In the genomic region with DNA sequence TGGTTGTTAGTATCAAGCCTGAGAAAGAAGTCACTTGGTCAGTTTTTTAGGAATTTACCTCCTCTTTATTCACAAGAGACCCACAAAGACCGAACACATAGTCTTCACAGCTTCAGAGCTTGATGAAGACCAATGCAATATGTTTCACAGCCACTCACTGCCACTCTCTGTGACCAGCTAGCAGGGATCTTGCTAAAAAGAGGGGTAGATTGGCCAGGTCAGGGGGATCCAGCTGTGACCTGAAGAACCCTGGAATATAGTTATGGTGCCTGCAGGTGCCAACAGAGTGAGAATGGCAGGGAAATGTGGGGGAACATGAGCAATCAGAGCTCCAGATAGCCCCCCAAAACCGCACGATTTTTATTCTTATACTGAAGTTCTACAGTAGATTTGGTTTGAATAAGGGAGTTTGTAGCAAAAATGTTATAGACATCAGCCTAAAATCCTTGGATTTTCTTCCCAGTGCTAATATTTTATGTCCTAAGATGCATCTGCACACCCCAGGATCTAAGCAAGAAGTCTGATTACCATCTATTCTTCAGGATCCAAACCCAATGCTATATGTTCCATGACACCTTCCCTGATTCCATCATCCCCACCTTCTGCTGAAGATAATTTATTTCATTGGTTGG, we compare ENCODE assay signal across 21 cellular contexts. TPM values are rescaled to one million over a fixed set of nuclear protein-coding genes. Genes with fewer than 3 reads are reported as not detected.
"Had no signal": no experiment of that assay in that cellular context is flagged by ENCODE, and none has a peak within 500 bp of the region (broad histone marks: within the 10 kb centered on the region; RNA-seq: fewer than 3 reads in every experiment).

No MANE protein-coding gene starts in this region.

- H3K9me3 Mint-ChIP-seq: brain; central memory CD8-positive, alpha-beta T cell; natural killer cell had no signal

- H3K27me3 ChIP-seq: heart left ventricle, suprapubic skin, upper lobe of left lung had no signal

- H3K4me3 ChIP-seq: heart left ventricle, mucosa of descending colon, smooth muscle cell, suprapubic skin, upper lobe of left lung had no signal

- H3K36me3 ChIP-seq: heart left ventricle, suprapubic skin, upper lobe of left lung had no signal

- H3K4me1 Mint-ChIP-seq: central memory CD8-positive, alpha-beta T cell; natural killer cell had no signal

- H3K4me3 Mint-ChIP-seq: activated naive CD4-positive, alpha-beta T cell treated with anti-CD3 and anti-CD28 coated beads, Interleukin-2, amount 50 U/mL, for 24 hours; brain; central memory CD8-positive, alpha-beta T cell; natural killer cell had no signal

- H3K27ac ChIP-seq: heart left ventricle, suprapubic skin had no signal

- H3K4me1 ChIP-seq: heart left ventricle, suprapubic skin had no signal

- H3K27me3 Mint-ChIP-seq: activated naive CD4-positive, alpha-beta T cell treated with anti-CD3 and anti-CD28 coated beads, Interleukin-2, amount 50 U/mL, for 24 hours had no signal

- H3K36me3 Mint-ChIP-seq: brain, natural killer cell had no signal

- ATAC-seq: heart left ventricle, left lobe of liver, mucosa of descending colon, natural killer cell, right cardiac atrium had no signal

- DNase-seq: activated CD4-positive, alpha-beta T cell treated with anti-CD3 and anti-CD28 coated beads, Interleukin-2, amount 50 U/mL, for 4 hours; activated CD4-positive, CD25-positive, alpha-beta regulatory T cell; activated CD8-positive, alpha-beta memory T cell treated with anti-CD3 and anti-CD28 coated beads, Interleukin-2, amount 50 U/mL, for 4 hours; amygdala; effector memory CD4-positive, alpha-beta T cell; heart left ventricle; mammary epithelial cell; mucosa of descending colon; natural killer cell; occipital lobe; right cardiac atrium; stimulated activated naive CD4-positive, alpha-beta T cell; upper lobe of left lung had no signal

- H3K4me2 ChIP-seq: smooth muscle cell had no signal

- H3K27ac Mint-ChIP-seq: brain, natural killer cell, progenitor cell of endocrine pancreas had no signal

RNA-seq across cellular contexts. Expression of gene POU2AF1, which starts 8.7 kb away (rescaled TPM):
- total RNA-seq: frontal cortex, occipital lobe, smooth muscle cell, suprapubic skin had no signal
